ENCODE assay signal across 18 cellular contexts in the genomic region with DNA sequence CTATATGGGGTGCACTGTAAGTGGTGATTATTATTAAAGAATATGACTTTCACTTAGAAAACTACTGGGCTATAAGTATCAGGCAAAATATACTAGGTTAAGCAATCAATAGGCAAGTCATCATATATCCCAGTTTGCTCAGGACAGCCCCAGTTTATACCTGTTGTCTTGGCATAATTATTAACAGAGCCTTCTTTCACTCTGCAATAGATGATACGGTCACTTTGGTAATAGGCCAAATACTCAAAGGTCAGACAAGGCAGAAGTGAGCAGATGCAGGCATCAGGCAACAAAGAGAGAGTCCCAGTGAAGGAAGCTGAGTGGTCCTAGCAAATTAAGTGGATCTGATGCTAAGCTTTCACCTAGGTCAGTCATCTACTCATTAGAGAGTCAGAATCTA.
DNase-seq lines count a peak whose midpoint lies in the region; ATAC-seq and TF ChIP-seq lines count a peak whose summit lies in the region.
"Had no signal": no experiment of that assay in that cellular context is flagged by ENCODE, and none has a peak within 500 bp of the region (broad histone marks: within the 10 kb centered on the region; RNA-seq: fewer than 3 reads in every experiment).

No MANE protein-coding gene starts in this region.

- H3K36me3 ChIP-seq in right lobe of liver = no peaks in the 10 kb centered on the region
- H3K36me3 ChIP-seq: HAP-1 had no signal

- no peaks in the 10 kb centered on the region for H3K36me3 Mint-ChIP-seq in T-helper 17 cell (ENCODE audit: low read depth)
- H3K36me3 Mint-ChIP-seq: IgD-negative memory B cell had no signal

- peak overlapping the region in 1 of 3 donors; percentile 18 for H3K27ac ChIP-seq in right lobe of liver
- H3K27ac ChIP-seq: C4-2B, GM23248 had no signal

- POLR2A ChIA-PET in GM10248 (lab: Yijun Ruan, JAX) = no interaction called here

- no peaks in the 10 kb centered on the region for H3K27me3 Mint-ChIP-seq in T-helper 17 cell
- H3K27me3 Mint-ChIP-seq: CD4-positive, alpha-beta T cell; IgD-negative memory B cell had no signal

- H3K4me1 Mint-ChIP-seq in T-helper 17 cell = no peaks in the 10 kb centered on the region
- H3K4me1 Mint-ChIP-seq: IgD-negative memory B cell had no signal

- H3K27me3 ChIP-seq in right lobe of liver = no peaks in the 10 kb centered on the region

- CTCF ChIA-PET in GM10248 (lab: Yijun Ruan, JAX) = interaction anchor here (1.1 to 1.3 kb wide), 2 partner anchors 13 to 23 kb away, joined by 3 to 5 read pairs; no protein-coding TSS in a partner anchor

- ATAC-seq in right lobe of liver = peak; percentile 98 to 99 (median 99)
- no peak for ATAC-seq in T-helper 17 cell
- ATAC-seq in GM18517 (IDR thresholded peaks at IDR 0.05; ENCODE audit: unreplicated experiment) = no peak

- TF ChIP-seq POLR2A in right lobe of liver (IDR thresholded peaks at IDR 0.05) = no peak

- no peak overlapping the region for H3K27ac Mint-ChIP-seq in T-helper 17 cell
- H3K27ac Mint-ChIP-seq: CD4-positive, alpha-beta T cell; IgD-negative memory B cell had no signal

- H3K9me3 ChIP-seq in right lobe of liver (no peaks in the 10 kb centered on the region), T-helper 17 cell (ENCODE audit: control insufficient read depth, low read length, poor library complexity, severe bottlenecking) (no peaks in the 10 kb centered on the region)
- H3K9me3 ChIP-seq: Caco-2, HAP-1 had no signal

- DNase-seq in DMS53 treated with DMSO at 0.1 percent for 48 hours (lab: John Stamatoyannopoulos, UW; ENCODE audit: unreplicated experiment) = peak; percentile 29
- peak; percentile 40 for DNase-seq in kidney tubule cell (ENCODE audit: low spot score)
- DNase-seq in right lobe of liver = no peak
- DNase-seq in T-helper 17 cell = no peak
- no peak for DNase-seq in NCI-H748 (lab: John Stamatoyannopoulos, UW; ENCODE audit: unreplicated experiment)
- no peak for DNase-seq in GM10248 (ENCODE audit: extremely low spot score)
- DNase-seq: AML-193; CD4-positive, alpha-beta T cell; DMS153; DND-41; EL; GM23248; KBM-7 had no signal

- intact Hi-C loops in right lobe of liver (cut with DNase I) = no loop called here

- H3K4me1 ChIP-seq in right lobe of liver = peaks cover 0 to 10% (median 4%) of the 10 kb centered on the region in 4 donors
- H3K4me1 ChIP-seq: HAP-1 had no signal

- TF ChIP-seq CTCF in right lobe of liver (IDR thresholded peaks at IDR 0.05) (no peak), GM10248 (IDR thresholded peaks at IDR 0.05; ENCODE audit: control extremely low read depth, extremely low read depth, low read depth, missing control alignments) (no peak)

- no peak overlapping the region for H3K4me3 Mint-ChIP-seq in T-helper 17 cell
- H3K4me3 Mint-ChIP-seq: CD4-positive, alpha-beta T cell; IgD-negative memory B cell had no signal

- WGBS in right lobe of liver (ENCODE audit: insufficient coverage, low coverage, low lambda C conversion rate, missing lambda C conversion rate) = 31% methylated on average over 1 of the region's 1 CpG

- H3K4me3 ChIP-seq in right lobe of liver = no peak overlapping the region
- H3K4me3 ChIP-seq: GM23248, HAP-1 had no signal

Comparison
In these comparisons a context has a peak if more than half of its experiments do, and no peak if none do; other contexts are left out.
1. DNase-seq: peak in DMS53 treated with DMSO at 0.1 percent for 48 hours (single experiment) and kidney tubule cell (single experiment); none in right lobe of liver (0 of 3), T-helper 17 cell (0 of 3), NCI-H748 (single experiment) and GM10248 (single experiment).
2. ATAC-seq: peak in right lobe of liver (4 of 4); none in T-helper 17 cell (single experiment) and GM18517 (single experiment).